In genomic region chr3:136893848-136894443, GRCh38 we compare ENCODE assay signal across 13 cellular contexts. TPM values are rescaled to one million over a fixed set of nuclear protein-coding genes. Genes with fewer than 3 reads are reported as not detected.
DNase-seq lines count a peak whose midpoint lies in the region; ATAC-seq, FAIRE-seq and TF ChIP-seq lines count a peak whose summit lies in the region.
"Had no signal": no experiment of that assay in that cellular context is flagged by ENCODE, and none has a peak within 500 bp of the region (broad histone marks: within the 10 kb centered on the region; RNA-seq: fewer than 3 reads in every experiment).

No MANE protein-coding gene starts in this region.

- POLR2A ChIA-PET in BJ (lab: Charles Lee) = no interaction called here

- no peaks in the 10 kb centered on the region for H3K27me3 ChIP-seq in BJ (ENCODE audit: control insufficient read depth, insufficient read depth, low read length)
- no peaks in the 10 kb centered on the region for H3K27me3 ChIP-seq in ascending aorta
- H3K27me3 ChIP-seq: tibial artery had no signal

- ATAC-seq in GM18505 (IDR thresholded peaks at IDR 0.05; ENCODE audit: unreplicated experiment) = no peak

- no peak overlapping the region for H3K27ac ChIP-seq in ascending aorta
- H3K27ac ChIP-seq: tibial artery had no signal

- no peak overlapping the region for H3K4me3 ChIP-seq in BJ (ENCODE audit: low read depth, low read length)
- no peak overlapping the region for H3K4me3 ChIP-seq in choroid plexus epithelial cell (ENCODE audit: low read depth, low read length)
- no peak overlapping the region for H3K4me3 ChIP-seq in ascending aorta
- H3K4me3 ChIP-seq: lung, tibial artery had no signal

- DNase-seq in BJ (ENCODE audit: low read depth) (peak; percentile 46), HTR-8/SVneo (ENCODE audit: insufficient read length, low spot score) (peak; percentile 19), choroid plexus epithelial cell (ENCODE audit: low read depth) (peak; percentile 80), lung microvascular endothelial cell (ENCODE audit: low read depth in 2 of 2) (peak; percentile 52 to 95), GM19240 (ENCODE audit: insufficient read length, low spot score) (no peak), ascending aorta (ENCODE audit: low spot score in 2 of 2) (no peak), NOMO-1 treated with dmso at 0.1 percent for 144 hours (lab: John Stamatoyannopoulos, UW; ENCODE audit: unreplicated experiment) (no peak)
- DNase-seq: DMS 273 treated with DMSO at 0.1 percent for 48 hours; effector CD8-positive, alpha-beta T cell; NCI-H526; tibial artery had no signal

- H3K4me1 ChIP-seq in ascending aorta = peaks cover 0 to 2% of the 10 kb centered on the region in 2 donors

- H3K36me3 ChIP-seq in BJ (ENCODE audit: control insufficient read depth, insufficient read depth, low read length) = no peaks in the 10 kb centered on the region; the same call in 1 of the 2 replicates
- H3K36me3 ChIP-seq in ascending aorta = peaks cover 0 to 12% of the 10 kb centered on the region in 2 donors

- intact Hi-C loops in ascending aorta (cut with DNase I) = no loop called here

- TF ChIP-seq CTCF in BJ (IDR thresholded peaks at IDR 0.05; ENCODE audit: insufficient read depth, low read depth, low read length) (no peak), choroid plexus epithelial cell (conservative IDR thresholded peaks at IDR 0.05; ENCODE audit: low read depth, low read length) (no peak), ascending aorta (IDR thresholded peaks at IDR 0.05) (no peak)

- CTCF ChIA-PET in BJ (lab: Yijun Ruan, JAX) = interaction anchor here (0.9 to 1.4 kb wide), 2 partner anchors 63 to 141 kb away, joined by 3 read pairs; partner anchors contain the start of gene STAG1

- H3K9me3 ChIP-seq in ascending aorta = peaks cover 0 to 19% of the 10 kb centered on the region in 2 donors
- H3K9me3 ChIP-seq: tibial artery had no signal

- TF ChIP-seq POLR2A in GM18505 (IDR thresholded peaks at IDR 0.05; ENCODE audit: borderline replicate concordance, extremely low read depth, insufficient read depth, insufficient read length) = no peak

- no peak for FAIRE-seq in HTR-8/SVneo (lab: Jason Lieb, UNC)

RNA-seq across cellular contexts. Expression of gene NCK1, which starts 31.9 kb away (rescaled TPM):
- 11.7 and 32.5 TPM in 2 replicates for polyA plus RNA-seq in BJ (2011; rRNA removed)
- polyA minus RNA-seq in BJ (2011; rRNA and poly(A)+ RNA removed) = 17.1 and 17.9 TPM in 2 replicates
- 45.5 and 108 TPM in 2 replicates for total RNA-seq in lung microvascular endothelial cell
- total RNA-seq in ascending aorta = 45.6 TPM

Comparison
In these comparisons a context has a peak if more than half of its experiments do, and no peak if none do; other contexts are left out.
1. DNase-seq: peak in BJ (single experiment), HTR-8/SVneo (single experiment), choroid plexus epithelial cell (single experiment) and lung microvascular endothelial cell (2 of 2); none in GM19240 (single experiment), ascending aorta (0 of 2) and NOMO-1 treated with dmso at 0.1 percent for 144 hours (single experiment).